ENCODE assay signal across 1 cellular context in the genomic region with DNA sequence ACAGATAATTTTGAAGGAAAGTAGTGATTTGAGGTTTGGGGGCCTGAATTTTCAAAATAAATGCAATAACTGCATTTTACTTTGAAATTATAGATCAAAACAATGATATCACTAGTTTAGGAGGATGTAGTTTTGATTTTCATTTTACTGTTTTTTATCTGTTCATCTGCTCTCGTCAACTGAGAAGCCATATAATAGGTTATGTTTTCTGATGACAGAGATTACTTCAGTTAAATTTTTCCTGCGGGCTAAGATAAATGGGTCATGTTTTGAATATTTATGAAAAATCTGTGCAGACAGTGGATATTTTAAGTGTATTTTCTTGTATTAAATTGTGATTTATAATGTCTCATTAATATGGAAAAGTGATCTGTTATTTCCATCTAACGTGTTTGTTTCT.
TF ChIP-seq lines count a peak whose summit lies in the region.

No MANE protein-coding gene starts in this region.

TF ChIP-seq in SK-N-SH, 30 proteins besides CTCF, POLR2A, EP300 and RAD21:
- no peak for TF ChIP-seq JUND (IDR thresholded peaks at IDR 0.05)
- peak; percentile 52 for TF ChIP-seq GATA2 (CRISPR knock-in tag; IDR thresholded peaks at IDR 0.05)
